ENCODE assay signal across 16 cellular contexts in genomic region chr2:43186321-43186678, GRCh38. TPM values are rescaled to one million over a fixed set of nuclear protein-coding genes. Genes with fewer than 3 reads are reported as not detected.
DNase-seq lines count a peak whose midpoint lies in the region; ATAC-seq and TF ChIP-seq lines count a peak whose summit lies in the region.
"Had no signal": no experiment of that assay in that cellular context is flagged by ENCODE, and none has a peak within 500 bp of the region (broad histone marks: within the 10 kb centered on the region; RNA-seq: fewer than 3 reads in every experiment).

No MANE protein-coding gene starts in this region.

- H4K5ac ChIP-seq in mesendoderm (ENCODE audit: low read length), result no peak overlapping the region

- H3K9me3 ChIP-seq in transverse colon, result no peaks in the 10 kb centered on the region
- H3K9me3 ChIP-seq in tibial artery, result no peaks in the 10 kb centered on the region
- H3K9me3 ChIP-seq: heart left ventricle had no signal

- H3K27ac ChIP-seq in mesendoderm (ENCODE audit: low read depth, low read length) (no peak overlapping the region), transverse colon (peak overlapping the region; percentile 42 to 70 (median 64)), brain microvascular endothelial cell (no peak overlapping the region), tibial artery (no peak overlapping the region)

- H3K4me1 ChIP-seq in mesendoderm (ENCODE audit: control insufficient read depth, low read depth, low read length) (no peaks in the 10 kb centered on the region), transverse colon (peaks cover 13 to 38% (median 18%) of the 10 kb centered on the region in 4 donors), tibial artery (no peaks in the 10 kb centered on the region)

- peak overlapping the region; percentile 0 for H3K18ac ChIP-seq in mesendoderm (ENCODE audit: low read length)

- TF ChIP-seq EP300 in transverse colon (IDR thresholded peaks at IDR 0.05; ENCODE audit: low read depth), result no peak

- H3K27ac Mint-ChIP-seq in activated naive CD8-positive, alpha-beta T cell, result peak overlapping the region; percentile 77
- no peak overlapping the region for H3K27ac Mint-ChIP-seq in activated naive CD8-positive, alpha-beta T cell treated with anti-CD3 and anti-CD28 coated beads, Interleukin-2, amount 50 U/mL, for 24 hours
- peak overlapping the region; percentile 89 for H3K27ac Mint-ChIP-seq in activated CD4-positive, alpha-beta memory T cell treated with anti-CD3 and anti-CD28 coated beads, Interleukin-2, amount 10 ng/mL, durations not matched to agents 7 days and 5 days
- H3K27ac Mint-ChIP-seq: WTC11 had no signal

- intact Hi-C loops in transverse colon (cut with DNase I; ENCODE audit: low total_unique reads), result no loop called here
- intact Hi-C loops in tibial artery (cut with DNase I; ENCODE audit: low total_unique reads), result no loop called here

- no peaks in the 10 kb centered on the region for H3K27me3 Mint-ChIP-seq in activated naive CD8-positive, alpha-beta T cell
- no peaks in the 10 kb centered on the region for H3K27me3 Mint-ChIP-seq in activated naive CD8-positive, alpha-beta T cell treated with anti-CD3 and anti-CD28 coated beads, Interleukin-2, amount 50 U/mL, for 24 hours
- no peaks in the 10 kb centered on the region for H3K27me3 Mint-ChIP-seq in activated CD4-positive, alpha-beta memory T cell treated with anti-CD3 and anti-CD28 coated beads, Interleukin-2, amount 10 ng/mL, durations not matched to agents 7 days and 5 days
- H3K27me3 Mint-ChIP-seq: stimulated activated naive CD8-positive, alpha-beta T cell treated with anti-CD3 and anti-CD28 coated beads, Interleukin-15, amount 100 ng/mL, for 72 hours had no signal

- H2BK15ac ChIP-seq in mesendoderm (replicated peaks; ENCODE audit: low read depth), result no peak overlapping the region

- H3K4me3 ChIP-seq in mesendoderm (ENCODE audit: low read length) (no peak overlapping the region), transverse colon (no peak overlapping the region), brain microvascular endothelial cell (ENCODE audit: low read depth, low read length) (no peak overlapping the region), tibial artery (no peak overlapping the region)
- H3K4me3 ChIP-seq: heart left ventricle had no signal

- DNase-seq in activated naive CD8-positive, alpha-beta T cell treated with anti-CD3 and anti-CD28 coated beads, Interleukin-2, amount 50 U/mL, for 24 hours, result no peak
- no peak for DNase-seq in activated CD4-positive, alpha-beta memory T cell treated with anti-CD3 and anti-CD28 coated beads, Interleukin-2, amount 10 ng/mL, durations not matched to agents 7 days and 5 days
- DNase-seq in mesendoderm (no peak), transverse colon (no peak), brain microvascular endothelial cell (no peak), tibial artery (no peak)
- DNase-seq: activated CD8-positive, alpha-beta memory T cell treated with anti-CD3 and anti-CD28 coated beads, Interleukin-2, amount 50 U/mL, for 4 hours; activated naive CD4-positive, alpha-beta T cell treated with Interleukin-2 at 50 U/mL for 16 hours; effector CD4-positive, alpha-beta T cell; heart left ventricle; NCI-H1417; NCI-H226; stimulated activated naive CD8-positive, alpha-beta T cell treated with anti-CD3 and anti-CD28 coated beads, Interleukin-15, amount 100 ng/mL, for 72 hours had no signal

- no peak overlapping the region for H2BK5ac ChIP-seq in mesendoderm (ENCODE audit: low read length)

- ATAC-seq in activated naive CD8-positive, alpha-beta T cell treated with anti-CD3 and anti-CD28 coated beads, Interleukin-2, amount 50 U/mL, for 24 hours, result no peak
- no peak for ATAC-seq in GM18511 (IDR thresholded peaks at IDR 0.05; ENCODE audit: unreplicated experiment)
- ATAC-seq: stimulated activated naive CD8-positive, alpha-beta T cell treated with anti-CD3 and anti-CD28 coated beads, Interleukin-15, amount 100 ng/mL, for 72 hours had no signal

- CTCF ChIA-PET in activated CD4-positive, alpha-beta memory T cell treated with anti-CD3 and anti-CD28 coated beads, Interleukin-2, amount 10 ng/mL, durations not matched to agents 7 days and 5 days (lab: Charles Lee), result interaction anchor here (1.4 kb wide), 2 partner anchors 8 to 32 kb away, joined by 3 to 5 read pairs; no protein-coding TSS in a partner anchor

- H3K79me1 ChIP-seq in mesendoderm (ENCODE audit: low read length), result no peaks in the 10 kb centered on the region

- in situ Hi-C loops in transverse colon (cut with MboI; ENCODE audit: low pct_ligation_motif_present in 1 of 4, low pct_unique_long_range_greater_than_20kb in 1 of 4, low sequenced_read_pairs in 3 of 4) (no loop called here), brain microvascular endothelial cell (cut with HindIII; ENCODE audit: low pct_ligation_motif_present, low sequenced_read_pairs) (no loop called here)

- TF ChIP-seq CTCF in transverse colon (IDR thresholded peaks at IDR 0.05) (no peak), brain microvascular endothelial cell (IDR thresholded peaks at IDR 0.05; ENCODE audit: low read depth, low read length, missing control alignments) (no peak), tibial artery (IDR thresholded peaks at IDR 0.05) (no peak)

- no peak overlapping the region for H3K4ac ChIP-seq in mesendoderm (ENCODE audit: low read depth, low read length)

- peak overlapping the region; percentile 64 for H3K56ac ChIP-seq in mesendoderm (ENCODE audit: low read length)

- no peak overlapping the region for H3K23ac ChIP-seq in mesendoderm (ENCODE audit: low read length)

- no CpG with 5 or more reads among the region's 6 CpGs for WGBS in mesendoderm (ENCODE audit: extremely low coverage, insufficient coverage, low lambda C conversion rate)
- 96% methylated on average over 6 of the region's 6 CpGs; no CpG with 5 or more reads in 1 of the 2 donors for WGBS in transverse colon (ENCODE audit: low coverage in 1 of 2), 2 donors

- H3K36me3 Mint-ChIP-seq in activated naive CD8-positive, alpha-beta T cell, result peaks cover 3% of the 10 kb centered on the region
- H3K36me3 Mint-ChIP-seq in activated naive CD8-positive, alpha-beta T cell treated with anti-CD3 and anti-CD28 coated beads, Interleukin-2, amount 50 U/mL, for 24 hours (ENCODE audit: low read depth), result no peaks in the 10 kb centered on the region
- no peaks in the 10 kb centered on the region for H3K36me3 Mint-ChIP-seq in activated CD4-positive, alpha-beta memory T cell treated with anti-CD3 and anti-CD28 coated beads, Interleukin-2, amount 10 ng/mL, durations not matched to agents 7 days and 5 days (ENCODE audit: low read depth)
- H3K36me3 Mint-ChIP-seq: WTC11 had no signal

- no peak overlapping the region for H3K4me3 Mint-ChIP-seq in activated naive CD8-positive, alpha-beta T cell
- H3K4me3 Mint-ChIP-seq in activated naive CD8-positive, alpha-beta T cell treated with anti-CD3 and anti-CD28 coated beads, Interleukin-2, amount 50 U/mL, for 24 hours, result no peak overlapping the region
- H3K4me3 Mint-ChIP-seq in activated CD4-positive, alpha-beta memory T cell treated with anti-CD3 and anti-CD28 coated beads, Interleukin-2, amount 10 ng/mL, durations not matched to agents 7 days and 5 days, result no peak overlapping the region
- H3K4me3 Mint-ChIP-seq: stimulated activated naive CD8-positive, alpha-beta T cell treated with anti-CD3 and anti-CD28 coated beads, Interleukin-15, amount 100 ng/mL, for 72 hours; WTC11 had no signal

- no peaks in the 10 kb centered on the region for H3K9me3 Mint-ChIP-seq in activated naive CD8-positive, alpha-beta T cell (ENCODE audit: low read depth)
- H3K9me3 Mint-ChIP-seq in activated naive CD8-positive, alpha-beta T cell treated with anti-CD3 and anti-CD28 coated beads, Interleukin-2, amount 50 U/mL, for 24 hours, result no peaks in the 10 kb centered on the region
- no peaks in the 10 kb centered on the region for H3K9me3 Mint-ChIP-seq in activated CD4-positive, alpha-beta memory T cell treated with anti-CD3 and anti-CD28 coated beads, Interleukin-2, amount 10 ng/mL, durations not matched to agents 7 days and 5 days
- H3K9me3 Mint-ChIP-seq: stimulated activated naive CD8-positive, alpha-beta T cell treated with anti-CD3 and anti-CD28 coated beads, Interleukin-15, amount 100 ng/mL, for 72 hours; WTC11 had no signal

- H2AK5ac ChIP-seq in mesendoderm (ENCODE audit: low read length), result peak overlapping the region; percentile 45

- H3K36me3 ChIP-seq in mesendoderm (ENCODE audit: control insufficient read depth, insufficient read depth, low read length) (no peaks in the 10 kb centered on the region), transverse colon (no peaks in the 10 kb centered on the region), brain microvascular endothelial cell (replicated peaks) (no peaks in the 10 kb centered on the region), tibial artery (no peaks in the 10 kb centered on the region)
- H3K36me3 ChIP-seq: heart left ventricle had no signal

- no peak for TF ChIP-seq POLR2A in transverse colon (IDR thresholded peaks at IDR 0.05)

- no peak overlapping the region for H2BK120ac ChIP-seq in mesendoderm (ENCODE audit: low read depth, low read length)

- H3K4me1 Mint-ChIP-seq in activated naive CD8-positive, alpha-beta T cell (ENCODE audit: low read depth), result peaks cover 49% of the 10 kb centered on the region
- peaks cover 47% of the 10 kb centered on the region for H3K4me1 Mint-ChIP-seq in activated naive CD8-positive, alpha-beta T cell treated with anti-CD3 and anti-CD28 coated beads, Interleukin-2, amount 50 U/mL, for 24 hours
- peaks cover 41% of the 10 kb centered on the region for H3K4me1 Mint-ChIP-seq in activated CD4-positive, alpha-beta memory T cell treated with anti-CD3 and anti-CD28 coated beads, Interleukin-2, amount 10 ng/mL, durations not matched to agents 7 days and 5 days

- no peaks in the 10 kb centered on the region for H3K79me2 ChIP-seq in mesendoderm (ENCODE audit: control insufficient read depth, insufficient read depth, low read length)

- H3K27me3 ChIP-seq in mesendoderm (ENCODE audit: insufficient read depth, low read length, poor library complexity) (no peaks in the 10 kb centered on the region), transverse colon (no peaks in the 10 kb centered on the region), brain microvascular endothelial cell (replicated peaks) (no peaks in the 10 kb centered on the region), tibial artery (no peaks in the 10 kb centered on the region)
- H3K27me3 ChIP-seq: heart left ventricle had no signal

- no peak overlapping the region for H3K9ac ChIP-seq in mesendoderm (ENCODE audit: low read length)

- H4K8ac ChIP-seq in mesendoderm (ENCODE audit: low read depth, low read length), result no peak overlapping the region

- POLR2A ChIA-PET in activated CD4-positive, alpha-beta memory T cell treated with anti-CD3 and anti-CD28 coated beads, Interleukin-2, amount 10 ng/mL, durations not matched to agents 7 days and 5 days (lab: Charles Lee), result interaction anchor here (0.7 to 1.5 kb wide), 3 partner anchors 8 to 16 kb away, joined by 3 to 4 read pairs (median 4); no protein-coding TSS in a partner anchor

- H3K4me2 ChIP-seq in mesendoderm (ENCODE audit: low read length), result no peak overlapping the region

RNA-seq across cellular contexts. Expression of gene ZFP36L2, which starts 40.1 kb away (rescaled TPM):
- total RNA-seq in activated CD4-positive, alpha-beta memory T cell treated with anti-CD3 and anti-CD28 coated beads, Interleukin-2, amount 10 ng/mL, durations not matched to agents 7 days and 5 days, result 100 to 1,000 TPM; 276 to 278 TPM
- 71.1 TPM for polyA plus RNA-seq in mesendoderm (2013, experiment 1 of 2)
- 70.6 TPM for polyA plus RNA-seq in mesendoderm (2013, experiment 2 of 2)
- 100 to 1,000 TPM; 114 to 305 (median 208) TPM for total RNA-seq in transverse colon

Comparison
In these comparisons a context has a peak if more than half of its experiments do, and no peak if none do; other contexts are left out.
1. H3K27ac ChIP-seq: peak in transverse colon (4 of 4); none in mesendoderm (single experiment), brain microvascular endothelial cell (single experiment) and tibial artery (0 of 2).